ENCODE assay signal across 8 cellular contexts in genomic region chr7:99579956-99580777, GRCh38. TPM values are rescaled to one million over a fixed set of nuclear protein-coding genes. Genes with fewer than 3 reads are reported as not detected.
DNase-seq lines count a peak whose midpoint lies in the region; ATAC-seq, FAIRE-seq and TF ChIP-seq lines count a peak whose summit lies in the region.

No MANE protein-coding gene starts in this region.

- H3K4me2 ChIP-seq in OCI-LY3 (ENCODE audit: low read length) = peak overlapping the region; percentile 24

- H3K36me3 ChIP-seq in OCI-LY3 (replicated peaks; ENCODE audit: low read depth, low read length) (no peaks in the 10 kb centered on the region), cardiac muscle cell (no peaks in the 10 kb centered on the region), pancreas (no peaks in the 10 kb centered on the region), upper lobe of left lung (no peaks in the 10 kb centered on the region)

- H3K4me3 ChIP-seq in OCI-LY3 (ENCODE audit: low read length) (peak overlapping the region; percentile 43; the same call in 1 of the 2 replicates), cardiac muscle cell (peak overlapping the region; percentile 42), pancreas (peak overlapping the region; percentile 34 to 61 (median 52)), upper lobe of left lung (peak overlapping the region; percentile 37 to 72 (median 50))

- no peak for FAIRE-seq in pancreas (lab: Jason Lieb, UNC)

- no peak overlapping the region for H2AFZ ChIP-seq in OCI-LY3 (ENCODE audit: low read depth, low read length)

- no peaks in the 10 kb centered on the region for H3K4me1 ChIP-seq in OCI-LY3 (ENCODE audit: low read length)
- H3K4me1 ChIP-seq in cardiac muscle cell (ENCODE audit: low read depth) = no peaks in the 10 kb centered on the region
- no peaks in the 10 kb centered on the region for H3K4me1 ChIP-seq in pancreas
- peaks cover 5 to 22% (median 11%) of the 10 kb centered on the region in 4 donors for H3K4me1 ChIP-seq in upper lobe of left lung

- no peaks in the 10 kb centered on the region for H3K9me3 ChIP-seq in OCI-LY3 (ENCODE audit: insufficient read depth, low read length)
- no peaks in the 10 kb centered on the region for H3K9me3 ChIP-seq in cardiac muscle cell (ENCODE audit: low read depth)
- no peaks in the 10 kb centered on the region for H3K9me3 ChIP-seq in pancreas
- no peaks in the 10 kb centered on the region for H3K9me3 ChIP-seq in upper lobe of left lung

- H3K27ac ChIP-seq in OCI-LY3 (ENCODE audit: low read length) (no peak overlapping the region), cardiac muscle cell (peak overlapping the region; percentile 20), pancreas (no peak overlapping the region), upper lobe of left lung (peak overlapping the region in 1 of 4 donors; percentile 73)

- no peaks in the 10 kb centered on the region for H3K27me3 ChIP-seq in OCI-LY3 (ENCODE audit: low read depth, low read length)
- no peaks in the 10 kb centered on the region for H3K27me3 ChIP-seq in cardiac muscle cell
- H3K27me3 ChIP-seq in pancreas = no peaks in the 10 kb centered on the region
- H3K27me3 ChIP-seq in upper lobe of left lung = no peaks in the 10 kb centered on the region

- intact Hi-C loops in pancreas (cut with DNase I) = no loop called here

- H3K9ac ChIP-seq in OCI-LY3 (ENCODE audit: low read length) = no peak overlapping the region

- TF ChIP-seq CTCF in OCI-LY3 (IDR thresholded peaks at IDR 0.05; ENCODE audit: low read depth, low read length) (no peak), cardiac muscle cell (IDR thresholded peaks at IDR 0.05; ENCODE audit: low read depth, low read length) (peak; percentile 45), pancreas (IDR thresholded peaks at IDR 0.05) (no peak), upper lobe of left lung (IDR thresholded peaks at IDR 0.05) (peak in 5 of 6 experiments; percentile 17 to 64 (median 30))

- DNase-seq in GM03348 (ENCODE audit: low spot score) = peak; percentile 68
- peak in 3 of 4 experiments; percentile 11 to 65 (median 16) for DNase-seq in activated naive CD4-positive, alpha-beta T cell (lab: John Stamatoyannopoulos, UW)
- DNase-seq in cardiac muscle cell (ENCODE audit: low read depth in 1 of 2, low spot score in 1 of 2) = peak; percentile 35 to 86
- DNase-seq in pancreas = peak in 5 of 6 donors; percentile 21 to 67 (median 37)
- peak in 1 of 2 donors; percentile 86 for DNase-seq in upper lobe of left lung
- no peak for DNase-seq in KBM-7
- DNase-seq in HK-2 (ENCODE audit: unreplicated experiment) = no peak

- in situ Hi-C loops in KBM-7 (cut with MboI; ENCODE audit: low pct_unique_long_range_greater_than_20kb, low sequenced_read_pairs) = no loop called here

- no peaks in the 10 kb centered on the region for H4K20me1 ChIP-seq in OCI-LY3 (ENCODE audit: insufficient read depth, low read length)

- no peak for TF ChIP-seq EP300 in upper lobe of left lung (IDR thresholded peaks at IDR 0.05)

- H3K79me2 ChIP-seq in OCI-LY3 (ENCODE audit: low read length) = no peaks in the 10 kb centered on the region

- WGBS in pancreas, 2 donors = 0 to 3% methylated on average over 54 of the region's 54 CpGs
- 2% methylated on average over 25 to 49 of the region's 54 CpGs for WGBS in upper lobe of left lung, 2 donors

- ATAC-seq in pancreas (peak; percentile 79 to 88 (median 82)), upper lobe of left lung (ENCODE audit: low FRiP score in 2 of 2) (peak; percentile 53 to 80)

- no peak for TF ChIP-seq POLR2A in upper lobe of left lung (IDR thresholded peaks at IDR 0.05)

RNA-seq across cellular contexts. Expression of gene TMEM225B, which starts 17.9 kb away (rescaled TPM):
- 0.81 and 2.3 TPM in 2 replicates for total RNA-seq in cardiac muscle cell
- 0.17 and 6.3 TPM in 2 replicates for polyA plus RNA-seq in cardiac muscle cell
- total RNA-seq in pancreas = 1 to 10 TPM in 1 of 6 donors, under 1 TPM in 5; 0.16 to 1.1 (median 0.48) TPM
- polyA plus RNA-seq in pancreas = 1 to 10 TPM; 1.2 to 1.5 TPM
- total RNA-seq in upper lobe of left lung = 1 to 10 TPM in 2 of 6 donors, under 1 TPM in 3, not detected in 1; 0.59 to 3.1 (median 0.91) TPM

RNA-seq across cellular contexts. Expression of gene ZNF655, which starts 21.7 kb away (rescaled TPM):
- total RNA-seq in cardiac muscle cell (118 and 120 TPM in 2 replicates), pancreas (10 to 100 TPM; 23.2 to 41.8 (median 29.7) TPM), upper lobe of left lung (100 to 1,000 TPM in 4 of 6 donors, 10 to 100 TPM in 2; 57.3 to 202 (median 137) TPM)
- polyA plus RNA-seq in cardiac muscle cell (45.9 and 48.3 TPM in 2 replicates), pancreas (10 to 100 TPM; 42.8 to 45.2 TPM)

RNA-seq across cellular contexts. Expression of gene FAM200A, which starts 28.3 kb away (rescaled TPM):
- total RNA-seq in cardiac muscle cell (6.1 and 8.0 TPM in 2 replicates), pancreas (1 to 10 TPM; 1.7 to 4.1 (median 2.3) TPM), upper lobe of left lung (1 to 10 TPM; 1.7 to 9.9 (median 5.1) TPM)
- polyA plus RNA-seq in cardiac muscle cell (11.1 and 11.9 TPM in 2 replicates), pancreas (1 to 10 TPM; 2.3 to 4.3 TPM)

RNA-seq across cellular contexts. Expression of gene ZSCAN25, which starts 36.6 kb away (rescaled TPM):
- total RNA-seq in cardiac muscle cell (14.0 and 22.8 TPM in 2 replicates), pancreas (10 to 100 TPM in 1 of 6 donors, 1 to 10 TPM in 5; 7.4 to 12.8 (median 8.2) TPM), upper lobe of left lung (10 to 100 TPM; 16.4 to 54.5 (median 18.2) TPM)
- polyA plus RNA-seq in cardiac muscle cell (9.7 and 13.8 TPM in 2 replicates), pancreas (1 to 10 TPM; 4.7 to 5.8 TPM)

Comparison
In these comparisons a context has a peak if more than half of its experiments do, and no peak if none do; other contexts are left out.
1. DNase-seq: peak in GM03348 (single experiment), activated naive CD4-positive, alpha-beta T cell (3 of 4), cardiac muscle cell (2 of 2) and pancreas (5 of 6); none in KBM-7 (single experiment) and HK-2 (single experiment).
2. CTCF ChIP-seq: peak in cardiac muscle cell (single experiment) and upper lobe of left lung (5 of 6); none in OCI-LY3 (single experiment) and pancreas (0 of 4).
3. Peak in every context shown above with its lines, with median percentiles within 50 percentile points of each other: H3K4me3 ChIP-seq.